1 cellular context compared by ENCODE assay signal in the genomic region with DNA sequence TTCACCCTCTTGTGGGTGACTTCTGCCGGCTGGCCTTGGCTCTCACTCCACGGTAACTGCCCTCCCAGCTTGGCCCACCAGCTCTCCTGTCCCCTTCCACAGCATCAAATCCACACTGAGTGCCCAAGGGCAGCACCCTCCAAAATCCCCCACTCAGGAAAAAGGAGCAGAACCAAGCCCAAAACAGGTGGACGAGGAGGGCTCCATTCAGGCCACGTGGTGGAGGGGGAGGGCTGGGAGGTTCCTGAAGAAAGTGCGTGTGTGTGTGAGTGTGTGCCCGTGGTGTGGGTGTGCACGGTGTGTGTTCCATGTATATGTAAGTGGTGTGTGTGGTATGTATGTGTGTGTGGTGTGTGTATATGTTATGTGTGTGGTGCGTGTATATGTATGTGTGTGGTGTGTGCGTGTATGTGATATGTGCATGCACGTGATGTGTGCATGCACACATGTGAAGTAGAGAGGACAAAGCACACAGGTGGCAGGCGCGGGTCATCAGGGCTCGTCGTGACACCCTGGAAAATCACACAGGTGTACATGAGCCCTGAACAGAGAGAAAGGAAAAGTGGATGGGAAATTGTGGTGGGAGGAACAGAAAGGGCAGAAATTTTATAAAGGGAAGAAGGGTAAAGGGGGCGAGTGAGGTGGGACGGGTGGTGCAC.
TF ChIP-seq lines count a peak whose summit lies in the region.

No MANE protein-coding gene starts in this region.

TF ChIP-seq in HEK293T, 16 proteins besides CTCF, POLR2A, EP300 and RAD21:
- TF ChIP-seq HDGF (IDR thresholded peaks at IDR 0.05; ENCODE audit: borderline replicate concordance) (no peak), CTBP1 (IDR thresholded peaks at IDR 0.05; ENCODE audit: borderline replicate concordance) (no peak), ARNT (IDR thresholded peaks at IDR 0.05) (no peak), FOXK2 (IDR thresholded peaks at IDR 0.05) (no peak), SUZ12 (IDR thresholded peaks at IDR 0.05) (no peak), L3MBTL2 (conservative IDR thresholded peaks at IDR 0.05) (no peak), FOXM1 (IDR thresholded peaks at IDR 0.05; ENCODE audit: borderline replicate concordance) (no peak), SP1 (IDR thresholded peaks at IDR 0.05) (no peak), NFRKB (IDR thresholded peaks at IDR 0.05) (no peak), ZNF384 (IDR thresholded peaks at IDR 0.05) (no peak), ELF4 (IDR thresholded peaks at IDR 0.05) (no peak), TARDBP (IDR thresholded peaks at IDR 0.05) (no peak), LEF1 (IDR thresholded peaks at IDR 0.05; ENCODE audit: borderline replicate concordance) (no peak), BHLHE40 (IDR thresholded peaks at IDR 0.05; ENCODE audit: borderline replicate concordance) (no peak), FOXA1 (IDR thresholded peaks at IDR 0.05) (no peak)
- TF ChIP-seq, protein P1, sequence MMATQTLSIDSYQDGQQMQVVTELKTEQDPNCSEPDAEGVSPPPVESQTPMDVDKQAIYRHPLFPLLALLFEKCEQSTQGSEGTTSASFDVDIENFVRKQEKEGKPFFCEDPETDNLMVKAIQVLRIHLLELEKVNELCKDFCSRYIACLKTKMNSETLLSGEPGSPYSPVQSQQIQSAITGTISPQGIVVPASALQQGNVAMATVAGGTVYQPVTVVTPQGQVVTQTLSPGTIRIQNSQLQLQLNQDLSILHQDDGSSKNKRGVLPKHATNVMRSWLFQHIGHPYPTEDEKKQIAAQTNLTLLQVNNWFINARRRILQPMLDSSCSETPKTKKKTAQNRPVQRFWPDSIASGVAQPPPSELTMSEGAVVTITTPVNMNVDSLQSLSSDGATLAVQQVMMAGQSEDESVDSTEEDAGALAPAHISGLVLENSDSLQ (IDR thresholded peaks at IDR 0.05) = no peak
